In the genomic region with DNA sequence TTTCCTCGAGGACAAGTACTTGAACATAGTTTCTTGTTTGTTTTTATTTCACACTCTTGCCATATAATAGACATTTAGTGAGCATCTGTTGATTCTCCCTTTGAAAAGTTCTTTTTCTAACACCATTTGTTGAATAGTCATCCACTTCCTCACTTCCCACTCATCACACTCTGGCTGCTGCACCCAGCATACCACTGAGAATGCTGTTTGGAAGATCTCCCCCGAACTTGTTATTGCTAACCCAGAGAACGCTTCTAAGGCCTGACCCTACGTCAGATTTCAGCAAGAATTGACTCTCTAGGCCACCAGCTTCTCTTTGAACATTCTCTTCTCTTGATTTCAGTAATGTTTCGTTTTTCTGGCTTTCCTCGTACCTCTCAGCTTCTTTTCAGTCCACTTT, we compare ENCODE assay signal across 23 cellular contexts.
DNase-seq lines count a peak whose midpoint lies in the region; FAIRE-seq and TF ChIP-seq lines count a peak whose summit lies in the region.
"Had no signal": no experiment of that assay in that cellular context is flagged by ENCODE, and none has a peak within 500 bp of the region (broad histone marks: within the 10 kb centered on the region; RNA-seq: fewer than 3 reads in every experiment).

No MANE protein-coding gene starts in this region.

- H3K79me2 ChIP-seq in GM23248 (ENCODE audit: insufficient read depth): no peaks in the 10 kb centered on the region
- H3K79me2 ChIP-seq in astrocyte (ENCODE audit: insufficient read depth, low read length): no peaks in the 10 kb centered on the region

- H3K4me3 ChIP-seq in GM23248 (no peak overlapping the region), astrocyte (ENCODE audit: insufficient read depth, low read depth, low read length) (no peak overlapping the region)
- H3K4me3 ChIP-seq: BLaER1 treated with 17β-estradiol and CSF1 and Interleukin-3, amounts not matched to agents 10 nM and 100 nM had no signal

- H3K36me3 Mint-ChIP-seq in astrocyte (ENCODE audit: low read depth, unreplicated experiment): no peaks in the 10 kb centered on the region

- H3K9me3 Mint-ChIP-seq in astrocyte (ENCODE audit: unreplicated experiment): peaks cover 1% of the 10 kb centered on the region
- H3K9me3 Mint-ChIP-seq: CD8-positive, alpha-beta memory T cell had no signal

- H3K36me3 ChIP-seq in GM23248 (ENCODE audit: low read depth): no peaks in the 10 kb centered on the region
- H3K36me3 ChIP-seq in astrocyte (ENCODE audit: insufficient read depth, low read length): no peaks in the 10 kb centered on the region
- H3K36me3 ChIP-seq: BLaER1 treated with 17β-estradiol and CSF1 and Interleukin-3, amounts not matched to agents 10 nM and 100 nM had no signal

- H3K27ac Mint-ChIP-seq in astrocyte (ENCODE audit: unreplicated experiment): peak overlapping the region; percentile 4

- no peaks in the 10 kb centered on the region for H3K9me2 ChIP-seq in GM23248 (ENCODE audit: insufficient read depth)

- H3K27me3 ChIP-seq in GM23248 (replicated peaks; ENCODE audit: insufficient read depth) (no peaks in the 10 kb centered on the region), astrocyte (ENCODE audit: insufficient read depth, low read length) (no peaks in the 10 kb centered on the region)
- H3K27me3 ChIP-seq: BLaER1 treated with 17β-estradiol and CSF1 and Interleukin-3, amounts not matched to agents 10 nM and 100 nM had no signal

- H3K27ac ChIP-seq in GM23248: peak overlapping the region; percentile 12; the same call in 1 of the 2 replicates
- no peak overlapping the region for H3K27ac ChIP-seq in astrocyte (ENCODE audit: low read depth, low read length)
- H3K27ac ChIP-seq: BLaER1 treated with 17β-estradiol and CSF1 and Interleukin-3, amounts not matched to agents 10 nM and 100 nM had no signal

- H3K9me3 ChIP-seq in GM23248 (ENCODE audit: low read depth) (no peaks in the 10 kb centered on the region), astrocyte (ENCODE audit: insufficient read depth, low read depth, low read length) (no peaks in the 10 kb centered on the region)
- H3K9me3 ChIP-seq: BLaER1 treated with 17β-estradiol and CSF1 and Interleukin-3, amounts not matched to agents 10 nM and 100 nM had no signal

- DNase-seq in AG08395 (ENCODE audit: low spot score): peak; percentile 18
- DNase-seq in GM23248: peak; percentile 57
- peak; percentile 27 for DNase-seq in astrocyte (ENCODE audit: low read depth)
- DNase-seq in iris pigment epithelial cell (ENCODE audit: low read depth): peak; percentile 22
- no peak for DNase-seq in stimulated activated CD4-positive, alpha-beta T cell treated with anti-CD3 and anti-CD28 coated beads, Interleukin-1b, Interleukin-23, amount 100 ng/mL, for 48 hours
- DNase-seq in putamen (ENCODE audit: low spot score): no peak
- DNase-seq in NCI-H2171 treated with DMSO at 0.1 percent for 48 hours (lab: John Stamatoyannopoulos, UW): no peak
- no peak for DNase-seq in effector CD4-positive, alpha-beta T cell
- DNase-seq: 8988T; CD8-positive, alpha-beta memory T cell; DMS53; KG1; MV-4-11; NCI-H1417 treated with DMSO at 0.1 percent for 48 hours; NCI-H1930; NCI-H345; NCI-H524 treated with DMSO at 0.1 percent for 48 hours; PC-3; RPMI8226; SHP77 treated with DMSO at 0.1 percent for 48 hours had no signal

- H4K20me1 ChIP-seq in GM23248 (ENCODE audit: insufficient read depth) (no peaks in the 10 kb centered on the region), astrocyte (ENCODE audit: insufficient read depth, low read length) (no peaks in the 10 kb centered on the region)
- H4K20me1 ChIP-seq: BLaER1 treated with 17β-estradiol and CSF1 and Interleukin-3, amounts not matched to agents 10 nM and 100 nM had no signal

- H3F3A ChIP-seq in GM23248 (ENCODE audit: insufficient read depth): peaks cover 56% of the 10 kb centered on the region

- H3K4me3 Mint-ChIP-seq in astrocyte (ENCODE audit: unreplicated experiment): no peak overlapping the region
- H3K4me3 Mint-ChIP-seq: CD8-positive, alpha-beta memory T cell had no signal

- no peak for TF ChIP-seq CTCF in astrocyte (IDR thresholded peaks at IDR 0.05; ENCODE audit: insufficient read depth, low read depth, low read length)

- H3K9ac ChIP-seq in GM23248 (no peak overlapping the region), astrocyte (ENCODE audit: low read length) (no peak overlapping the region)
- H3K9ac ChIP-seq: BLaER1 treated with 17β-estradiol and CSF1 and Interleukin-3, amounts not matched to agents 10 nM and 100 nM had no signal

- no peak for FAIRE-seq in astrocyte (lab: Jason Lieb, UNC)
- FAIRE-seq: H1, HepG2 had no signal

- 66 to 72% methylated on average over 6 of the region's 6 CpGs for WGBS in GM23248 (ENCODE audit: low coverage in 1 of 2, low lambda C conversion rate in 2 of 2, missing lambda C conversion rate in 2 of 2), 2 experiments

- H2AFZ ChIP-seq in GM23248 (peak overlapping the region; percentile 27; the same call in 1 of the 2 replicates), astrocyte (ENCODE audit: low read depth, low read length) (no peak overlapping the region)

- H3K27me3 Mint-ChIP-seq in astrocyte (ENCODE audit: low read depth, unreplicated experiment): no peaks in the 10 kb centered on the region

- H3K4me2 ChIP-seq in GM23248 (ENCODE audit: unreplicated experiment): peak overlapping the region; percentile 43
- H3K4me2 ChIP-seq in astrocyte (ENCODE audit: low read length): no peak overlapping the region

- peaks cover 64% of the 10 kb centered on the region for H3K4me1 ChIP-seq in GM23248 (ENCODE audit: insufficient read depth)
- H3K4me1 ChIP-seq in astrocyte (ENCODE audit: insufficient read depth, low read length): peaks cover 4% of the 10 kb centered on the region

- peaks cover 39% of the 10 kb centered on the region for H3K4me1 Mint-ChIP-seq in astrocyte (ENCODE audit: low read depth, unreplicated experiment)
- H3K4me1 Mint-ChIP-seq: CD8-positive, alpha-beta memory T cell had no signal

- in situ Hi-C loops in GM23248 (cut with MboI): no loop called here

Comparison
In these comparisons a context has a peak if more than half of its experiments do, and no peak if none do; other contexts are left out.
1. DNase-seq: peak in AG08395 (single experiment), GM23248 (single experiment), astrocyte (single experiment) and iris pigment epithelial cell (single experiment); none in stimulated activated CD4-positive, alpha-beta T cell treated with anti-CD3 and anti-CD28 coated beads, Interleukin-1b, Interleukin-23, amount 100 ng/mL, for 48 hours (single experiment), putamen (single experiment), NCI-H2171 treated with DMSO at 0.1 percent for 48 hours (single experiment) and effector CD4-positive, alpha-beta T cell (single experiment).